17 cellular contexts compared by ENCODE assay signal in the genomic region with DNA sequence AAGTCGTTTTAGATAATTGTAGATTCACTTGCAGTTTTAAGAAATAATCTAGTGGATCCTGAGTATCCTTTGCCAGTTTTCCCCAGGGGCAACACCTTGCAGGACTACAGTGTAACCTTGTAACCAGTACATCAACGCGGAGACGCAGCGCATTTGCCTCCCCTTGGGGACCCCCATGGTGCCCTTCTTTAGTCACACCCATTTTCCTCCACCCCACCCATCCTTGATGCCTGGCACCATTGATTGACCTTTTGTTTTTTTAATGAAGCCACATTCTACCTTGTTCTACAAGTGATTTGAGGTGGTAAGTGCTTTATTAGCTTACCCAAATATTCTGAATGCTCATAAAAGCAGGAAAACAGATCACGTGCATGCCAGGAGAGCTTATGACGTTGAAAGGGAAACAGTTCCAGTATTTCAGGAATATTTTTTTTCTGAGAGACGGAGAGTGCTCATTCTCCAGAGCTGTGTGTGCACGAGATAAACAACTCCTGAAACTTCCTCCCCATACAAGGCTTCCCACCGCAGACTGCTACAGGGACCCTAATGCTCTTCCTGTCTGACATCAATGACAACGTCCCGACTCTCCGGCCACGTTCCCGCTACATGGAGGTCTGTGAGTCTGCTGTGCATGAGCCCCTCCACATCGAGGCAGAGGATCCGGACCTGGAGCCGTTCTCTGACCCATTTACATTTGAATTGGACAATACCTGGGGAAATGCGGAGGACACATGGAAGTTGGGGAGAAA. TPM values are rescaled to one million over a fixed set of nuclear protein-coding genes. Genes with fewer than 3 reads are reported as not detected.
A peak's percentile ranks its signal among the peaks of the same experiment; 100 is the strongest.
DNase-seq lines count a peak whose midpoint lies in the region; ATAC-seq and TF ChIP-seq lines count a peak whose summit lies in the region.
"Had no signal": no experiment of that assay in that cellular context is flagged by ENCODE, and none has a peak within 500 bp of the region (broad histone marks: within the 10 kb centered on the region; RNA-seq: fewer than 3 reads in every experiment).

No MANE protein-coding gene starts in this region.

- H3K36me3 Mint-ChIP-seq in endodermal cell (ENCODE audit: low read depth), result peaks cover 2% of the 10 kb centered on the region

- TF ChIP-seq EP300 in upper lobe of left lung (IDR thresholded peaks at IDR 0.05), result peak in 1 of 4 donors; percentile 60

- H3K4me3 Mint-ChIP-seq in endodermal cell, result peak overlapping the region; percentile 57
- H3K4me3 Mint-ChIP-seq: activated T-helper 17 cell treated with anti-CD3 and anti-CD28 coated beads, Interleukin-2, amount 50 U/mL, for 72 hours; CD8-positive, alpha-beta memory T cell had no signal

- POLR2A ChIA-PET in RWPE1 (lab: Yijun Ruan, JAX; ENCODE audit: low non-redundant PET), result no interaction called here

- H3K27ac ChIP-seq in heart right ventricle (no peak overlapping the region), right atrium auricular region (no peak overlapping the region), endodermal cell (ENCODE audit: low read depth, low read length) (no peak overlapping the region), left lung (peak overlapping the region in 1 of 2 donors; percentile 46), upper lobe of left lung (peak overlapping the region; percentile 4 to 84 (median 30)), RWPE1 (no peak overlapping the region)
- H3K27ac ChIP-seq: adrenal gland, SK-N-MC had no signal

- H3K9me3 ChIP-seq in heart right ventricle, result no peaks in the 10 kb centered on the region
- H3K9me3 ChIP-seq in right atrium auricular region, result no peaks in the 10 kb centered on the region
- H3K9me3 ChIP-seq in endodermal cell (ENCODE audit: control insufficient read depth, low read length), result no peaks in the 10 kb centered on the region
- no peaks in the 10 kb centered on the region for H3K9me3 ChIP-seq in left lung
- no peaks in the 10 kb centered on the region for H3K9me3 ChIP-seq in upper lobe of left lung
- H3K9me3 ChIP-seq: adrenal gland, suprapubic skin had no signal

- TF ChIP-seq CTCF in heart right ventricle (IDR thresholded peaks at IDR 0.05) (no peak), right atrium auricular region (IDR thresholded peaks at IDR 0.05) (no peak), endodermal cell (conservative IDR thresholded peaks at IDR 0.05) (no peak), left lung (IDR thresholded peaks at IDR 0.05) (no peak), upper lobe of left lung (IDR thresholded peaks at IDR 0.05) (no peak), RWPE1 (conservative IDR thresholded peaks at IDR 0.05; ENCODE audit: low read depth) (no peak)

- CTCF ChIA-PET in RWPE1 (lab: Yijun Ruan, JAX), result interaction anchor here (0.5 to 1.2 kb wide), 5 partner anchors 9 to 67 kb away, joined by 3 to 4 read pairs (median 3); no protein-coding TSS in a partner anchor

- H3K36me3 ChIP-seq in heart right ventricle, result peaks cover 0 to 3% (median 0%) of the 10 kb centered on the region in 9 donors
- no peaks in the 10 kb centered on the region for H3K36me3 ChIP-seq in right atrium auricular region
- H3K36me3 ChIP-seq in endodermal cell (ENCODE audit: control insufficient read depth, insufficient read depth, low read length), result no peaks in the 10 kb centered on the region
- no peaks in the 10 kb centered on the region for H3K36me3 ChIP-seq in left lung
- H3K36me3 ChIP-seq in upper lobe of left lung, result no peaks in the 10 kb centered on the region
- H3K36me3 ChIP-seq: adrenal gland, suprapubic skin had no signal

- peaks cover 18% of the 10 kb centered on the region for H3K4me1 Mint-ChIP-seq in endodermal cell
- H3K4me1 Mint-ChIP-seq: activated T-helper 17 cell treated with anti-CD3 and anti-CD28 coated beads, Interleukin-2, amount 50 U/mL, for 72 hours had no signal

- 37 to 52% methylated on average over 19 of the region's 19 CpGs for WGBS in heart right ventricle, 2 donors
- 50 to 51% methylated on average over 17 to 19 of the region's 19 CpGs for WGBS in endodermal cell (ENCODE audit: insufficient coverage in 1 of 2, insufficient read length in 1 of 2), 2 experiments
- WGBS in upper lobe of left lung, 2 donors, result 35 to 38% methylated on average over 19 of the region's 19 CpGs

- H3K27me3 ChIP-seq in heart right ventricle, result no peaks in the 10 kb centered on the region
- H3K27me3 ChIP-seq in right atrium auricular region, result no peaks in the 10 kb centered on the region
- H3K27me3 ChIP-seq in endodermal cell (ENCODE audit: control insufficient read depth, insufficient read depth, low read length, poor library complexity, severe bottlenecking), result no peaks in the 10 kb centered on the region
- H3K27me3 ChIP-seq in left lung, result no peaks in the 10 kb centered on the region
- no peaks in the 10 kb centered on the region for H3K27me3 ChIP-seq in upper lobe of left lung
- H3K27me3 ChIP-seq: adrenal gland, suprapubic skin had no signal

- intact Hi-C loops in heart right ventricle (cut with DNase I) (no loop called here), left lung (cut with DNase I) (no loop called here)

- H3K9me3 Mint-ChIP-seq in endodermal cell, result no peaks in the 10 kb centered on the region
- H3K9me3 Mint-ChIP-seq: activated T-helper 17 cell treated with anti-CD3 and anti-CD28 coated beads, Interleukin-2, amount 50 U/mL, for 72 hours; CD8-positive, alpha-beta memory T cell had no signal

- H3K4me1 ChIP-seq in heart right ventricle (peaks cover 3 to 25% (median 14%) of the 10 kb centered on the region in 9 donors), right atrium auricular region (peaks cover 0 to 12% of the 10 kb centered on the region in 2 donors), endodermal cell (ENCODE audit: control insufficient read depth, insufficient read depth, low read length) (no peaks in the 10 kb centered on the region), left lung (peaks cover 0 to 25% of the 10 kb centered on the region in 2 donors), upper lobe of left lung (peaks cover 0 to 20% (median 9%) of the 10 kb centered on the region in 4 donors)
- H3K4me1 ChIP-seq: adrenal gland had no signal

- DNase-seq in heart right ventricle (no peak), right atrium auricular region (ENCODE audit: low spot score) (no peak), endodermal cell (peak; percentile 84), left lung (no peak), upper lobe of left lung (no peak), RWPE1 (ENCODE audit: low spot score) (no peak)
- DNase-seq: activated CD8-positive, alpha-beta memory T cell treated with anti-CD3 and anti-CD28 coated beads for 24 hours; adrenal gland; CD8-positive, alpha-beta memory T cell; hippocampal formation; NCI-H187 had no signal

- no peak overlapping the region for H3K9ac ChIP-seq in endodermal cell (ENCODE audit: extremely low read depth, low read length, poor library complexity, severe bottlenecking)

- ATAC-seq in heart right ventricle, result peak in 4 of 8 donors; percentile 28 to 57 (median 36)
- peak; percentile 66 for ATAC-seq in left lung
- ATAC-seq in upper lobe of left lung (ENCODE audit: low FRiP score in 2 of 2), result peak; percentile 30 to 37
- no peak for ATAC-seq in GM18520 (IDR thresholded peaks at IDR 0.05; ENCODE audit: unreplicated experiment)
- no peak for ATAC-seq in GM21528 (IDR thresholded peaks at IDR 0.05; ENCODE audit: low FRiP score, unreplicated experiment)
- ATAC-seq: activated T-helper 17 cell treated with anti-CD3 and anti-CD28 coated beads, Interleukin-2, amount 50 U/mL, for 72 hours had no signal

- H3K4me3 ChIP-seq in heart right ventricle (peak overlapping the region in 6 of 10 donors; percentile 3 to 30 (median 12)), right atrium auricular region (no peak overlapping the region), endodermal cell (ENCODE audit: low read length) (no peak overlapping the region), left lung (peak overlapping the region in 1 of 2 donors; percentile 15), upper lobe of left lung (peak overlapping the region in 3 of 4 donors; percentile 17 to 43 (median 28))
- H3K4me3 ChIP-seq: SK-N-MC, suprapubic skin had no signal

- peak overlapping the region; percentile 85 for H3K27ac Mint-ChIP-seq in endodermal cell
- H3K27ac Mint-ChIP-seq: activated T-helper 17 cell treated with anti-CD3 and anti-CD28 coated beads, Interleukin-2, amount 50 U/mL, for 72 hours had no signal

- no peak for TF ChIP-seq POLR2A in upper lobe of left lung (IDR thresholded peaks at IDR 0.05)

- H3K27me3 Mint-ChIP-seq in endodermal cell (ENCODE audit: insufficient read depth), result no peaks in the 10 kb centered on the region

RNA-seq across cellular contexts. Expression of a gene that starts 35.7 kb away (rescaled TPM):
- total RNA-seq in heart right ventricle (1 to 10 TPM in 3 of 10 donors, under 1 TPM in 7; 0.34 to 2.0 (median 0.89) TPM), right atrium auricular region (1 to 10 TPM in 1 of 2 donors, under 1 TPM in 1; 0.43 to 1.3 TPM), endodermal cell (1 to 10 TPM in 1 of 2 donors, under 1 TPM in 1; 0.97 to 2.0 TPM), left lung (1 to 10 TPM; 6.0 to 7.3 TPM), upper lobe of left lung (10 to 100 TPM in 3 of 6 donors, 1 to 10 TPM in 3; 4.0 to 18.9 (median 11.1) TPM)
- polyA plus RNA-seq in heart right ventricle, result 1 to 10 TPM in 1 of 2 donors, under 1 TPM in 1; 0.45 to 2.4 TPM
- 0.32 TPM for polyA plus RNA-seq in endodermal cell (2013, experiment 1 of 2)
- polyA plus RNA-seq in endodermal cell (2013, experiment 2 of 2), result 0.37 TPM
- total RNA-seq: epithelial cell of proximal tubule had no signal
- polyA plus RNA-seq: CD8-positive, alpha-beta memory T cell had no signal

RNA-seq across cellular contexts. Expression of a gene that starts 53.7 kb away (rescaled TPM):
- total RNA-seq in heart right ventricle, result 10 to 100 TPM; 16.6 to 38.3 (median 28.0) TPM
- 1 to 10 TPM; 2.4 to 8.3 TPM for polyA plus RNA-seq in heart right ventricle
- 10 to 100 TPM in 1 of 2 donors, 1 to 10 TPM in 1; 7.9 to 17.6 TPM for total RNA-seq in right atrium auricular region
- total RNA-seq in endodermal cell, result 10 to 100 TPM; 24.4 to 25.1 TPM
- polyA plus RNA-seq in endodermal cell (2013, experiment 1 of 2), result 21.6 TPM
- 21.7 TPM for polyA plus RNA-seq in endodermal cell (2013, experiment 2 of 2)
- 10 to 100 TPM; 15.6 to 20.1 TPM for total RNA-seq in left lung
- 10 to 100 TPM in 5 of 6 donors, 1 to 10 TPM in 1; 7.1 to 21.3 (median 13.0) TPM for total RNA-seq in upper lobe of left lung

RNA-seq across cellular contexts. Expression of a gene that starts 53.8 kb away (rescaled TPM):
- total RNA-seq in heart right ventricle, result 10 to 100 TPM in 6 of 10 donors, 1 to 10 TPM in 4; 7.6 to 14.3 (median 10.1) TPM
- polyA plus RNA-seq in heart right ventricle, result 1 to 10 TPM; 4.0 to 6.1 TPM
- 1 to 10 TPM; 6.9 to 7.9 TPM for total RNA-seq in right atrium auricular region
- 1 to 10 TPM; 3.9 to 6.1 TPM for total RNA-seq in endodermal cell
- 3.2 TPM for polyA plus RNA-seq in endodermal cell (2013, experiment 1 of 2)
- polyA plus RNA-seq in endodermal cell (2013, experiment 2 of 2), result 3.3 TPM
- 10 to 100 TPM in 1 of 2 donors, 1 to 10 TPM in 1; 7.3 to 13.4 TPM for total RNA-seq in left lung
- total RNA-seq in upper lobe of left lung, result 10 to 100 TPM in 4 of 6 donors, 1 to 10 TPM in 2; 6.3 to 12.6 (median 10.4) TPM

Comparison
In these comparisons a context has a peak if more than half of its experiments do, and no peak if none do; other contexts are left out.
1. H3K4me3 ChIP-seq: peak in heart right ventricle (6 of 10) and upper lobe of left lung (3 of 4); none in right atrium auricular region (0 of 2) and endodermal cell (single experiment).
2. ATAC-seq: peak in left lung (single experiment) and upper lobe of left lung (2 of 2); none in GM18520 (single experiment) and GM21528 (single experiment).
3. H3K27ac ChIP-seq: peak in upper lobe of left lung (4 of 4); none in heart right ventricle (0 of 10), right atrium auricular region (0 of 2), endodermal cell (single experiment) and RWPE1 (single experiment).